Comparison of ENCODE assay signal across 21 cellular contexts in genomic region chr4:6334203-6334887, GRCh38.
DNase-seq lines count a peak whose midpoint lies in the region; ATAC-seq, FAIRE-seq and TF ChIP-seq lines count a peak whose summit lies in the region.
"Had no signal": no experiment of that assay in that cellular context is flagged by ENCODE, and none has a peak within 500 bp of the region (broad histone marks: within the 10 kb centered on the region; RNA-seq: fewer than 3 reads in every experiment).

No MANE protein-coding gene starts in this region.

- no peaks in the 10 kb centered on the region for H3F3A ChIP-seq in GM23338 (replicated peaks; ENCODE audit: low read depth)

- peaks cover 19% of the 10 kb centered on the region for H3K27me3 Mint-ChIP-seq in HFFc6 (ENCODE audit: insufficient read depth)
- peaks cover 17% of the 10 kb centered on the region for H3K27me3 Mint-ChIP-seq in GM23338 (ENCODE audit: insufficient read depth, low read depth, poor library complexity)

- intact Hi-C loops in K562 (cut with micrococcal nuclease): loop anchor here (5.0 kb wide), 1 partner anchor 213 kb away; no protein-coding TSS in a partner anchor

- POLR2A ChIA-PET in K562 (lab: Yijun Ruan, JAX): no interaction called here

- H3K4me1 ChIP-seq in K562 (replicated peaks in 1 of 2; ENCODE audit: control insufficient read depth in 2 of 2, insufficient read depth in 2 of 2, low read length in 2 of 2): peaks cover 0 to 9% of the 10 kb centered on the region in 2 experiments; a peak in 2 of 5 replicates
- no peaks in the 10 kb centered on the region for H3K4me1 ChIP-seq in osteoblast (ENCODE audit: insufficient read depth, low read length)
- peaks cover 12% of the 10 kb centered on the region; the same call in 1 of the 2 replicates for H3K4me1 ChIP-seq in GM23338 (ENCODE audit: insufficient read depth)
- H3K4me1 ChIP-seq: Caco-2 had no signal

- TF ChIP-seq CTCF in C4-2B (conservative IDR thresholded peaks at IDR 0.05) (peak; percentile 52), HFFc6 (IDR thresholded peaks at IDR 0.05) (peak; percentile 45), K562 (IDR thresholded peaks at IDR 0.05 in 2 of 3, conservative IDR thresholded peaks at IDR 0.05 in 1 of 3; ENCODE audit: insufficient read depth in 2 of 3, low read depth in 1 of 3, low read length in 3 of 3) (no peak), osteoblast (IDR thresholded peaks at IDR 0.05; ENCODE audit: extremely low read depth, low read depth, low read length) (no peak), GM23338 (conservative IDR thresholded peaks at IDR 0.05; ENCODE audit: low read depth in 2 of 2) (peak in 1 of 2 experiments; percentile 10; a peak in 1 of 4 replicates)

- WGBS in K562 (ENCODE audit: insufficient coverage, low coverage, missing lambda C conversion rate): 4% methylated on average over 4 of the region's 5 CpGs

- no peaks in the 10 kb centered on the region for H3K9me2 ChIP-seq in GM23338 (ENCODE audit: insufficient read depth)

- H3K36me3 Mint-ChIP-seq in HFFc6 (ENCODE audit: low read depth) (no peaks in the 10 kb centered on the region), GM23338 (ENCODE audit: low read depth) (peaks cover 13% of the 10 kb centered on the region; the same call in 2 of the 3 replicates)
- H3K36me3 Mint-ChIP-seq: CD4-positive, CD25-positive, alpha-beta regulatory T cell; IgD-negative memory B cell had no signal

- TF ChIP-seq POLR2A in K562 (conservative IDR thresholded peaks at IDR 0.05): no peak

- H3K27ac Mint-ChIP-seq in HFFc6: no peak overlapping the region
- no peak overlapping the region for H3K27ac Mint-ChIP-seq in GM23338
- H3K27ac Mint-ChIP-seq: CD4-positive, CD25-positive, alpha-beta regulatory T cell had no signal

- no peaks in the 10 kb centered on the region for H3K9me1 ChIP-seq in K562 (ENCODE audit: control insufficient read depth, insufficient read depth, low read length)

- no peak for TF ChIP-seq RAD21 in K562 (CRISPR knock-in tag; conservative IDR thresholded peaks at IDR 0.05 in 1 of 2, IDR thresholded peaks at IDR 0.05 in 1 of 2)

- H3K36me3 ChIP-seq in K562 (ENCODE audit: control insufficient read depth, insufficient read depth, low read length) (no peaks in the 10 kb centered on the region), osteoblast (ENCODE audit: insufficient read depth, low read length) (no peaks in the 10 kb centered on the region), GM23338 (ENCODE audit: insufficient read depth) (no peaks in the 10 kb centered on the region)

- no peak overlapping the region for H3K4me2 ChIP-seq in K562 (ENCODE audit: insufficient read depth, low read length)
- no peak overlapping the region for H3K4me2 ChIP-seq in osteoblast (ENCODE audit: insufficient read depth, low read length)
- H3K4me2 ChIP-seq in GM23338: no peak overlapping the region

- H3K9me3 ChIP-seq in K562 (replicated peaks; ENCODE audit: control insufficient read depth, insufficient read depth, low read depth, low read length): no peaks in the 10 kb centered on the region
- H3K9me3 ChIP-seq in osteoblast (ENCODE audit: low read depth, low read length): no peaks in the 10 kb centered on the region
- H3K9me3 ChIP-seq: Caco-2 had no signal

- CTCF ChIA-PET in K562 (lab: Yijun Ruan, JAX; ENCODE audit: low intra/inter-chr PET ratio): no interaction called here

- no peak overlapping the region for H3K27ac ChIP-seq in C4-2B
- H3K27ac ChIP-seq in K562 (ENCODE audit: extremely low read depth, low read depth, low read length): no peak overlapping the region
- no peak overlapping the region for H3K27ac ChIP-seq in osteoblast (ENCODE audit: low read depth, low read length)
- no peak overlapping the region for H3K27ac ChIP-seq in GM23338 (ENCODE audit: low read depth)
- H3K27ac ChIP-seq: RWPE1 had no signal

- BruUV-seq in K562 (replicated peaks; lab: Mats Ljungman, UMichigan): no TSS peak

- peaks cover 0 to 3% of the 10 kb centered on the region in 2 experiments; a peak in 2 of 5 replicates for H3K27me3 ChIP-seq in K562 (ENCODE audit: control insufficient read depth in 2 of 2, insufficient read depth in 2 of 2, low read length in 2 of 2)
- H3K27me3 ChIP-seq in osteoblast (ENCODE audit: insufficient read depth, low read length): peaks cover 19% of the 10 kb centered on the region
- no peaks in the 10 kb centered on the region for H3K27me3 ChIP-seq in GM23338 (ENCODE audit: insufficient read depth)

- no peak for DNase-seq in HFFc6
- DNase-seq in K562 (ENCODE audit: extremely low read depth in 1 of 4, low spot score in 3 of 4): no peak
- DNase-seq in osteoblast (ENCODE audit: insufficient read length, low spot score, missing footprints): peak; percentile 78
- DNase-seq in NCI-H1048 (lab: John Stamatoyannopoulos, UW): no peak
- DNase-seq in GM23338 (ENCODE audit: low spot score): no peak
- DNase-seq: DMS153, NCI-H1105, NCI-H2081, NCI-H446 treated with DMSO at 0.1 percent for 48 hours, NCI-H748 treated with DMSO at 0.1 percent for 48 hours, SIG-M5 had no signal

- in situ Hi-C loops in K562 (cut with MboI): no loop called here

- H3K9me3 Mint-ChIP-seq in HFFc6 (no peaks in the 10 kb centered on the region), GM23338 (peaks cover 26% of the 10 kb centered on the region; the same call in 2 of the 3 replicates)

- ATAC-seq in K562 (no peak), GM23338 (no peak), GM21786 (IDR thresholded peaks at IDR 0.05; ENCODE audit: unreplicated experiment) (no peak)
- ATAC-seq: SK-N-SH treated with all-trans-retinoic acid at 6 μM for 48 hours had no signal

- H3K4me3 Mint-ChIP-seq in HFFc6 (no peak overlapping the region), GM23338 (no peak overlapping the region)
- H3K4me3 Mint-ChIP-seq: IgD-negative memory B cell had no signal

- no peaks in the 10 kb centered on the region for H3K79me2 ChIP-seq in K562 (ENCODE audit: control insufficient read depth, insufficient read depth, low read length)
- H3K79me2 ChIP-seq in osteoblast (ENCODE audit: insufficient read depth, low read length): no peaks in the 10 kb centered on the region
- H3K79me2 ChIP-seq in GM23338 (replicated peaks; ENCODE audit: insufficient read depth): no peaks in the 10 kb centered on the region

- H2AFZ ChIP-seq in K562 (ENCODE audit: low read depth, low read length) (no peak overlapping the region), osteoblast (ENCODE audit: low read length) (no peak overlapping the region), GM23338 (no peak overlapping the region)

- FAIRE-seq in K562 (lab: Jason Lieb, UNC): no peak
- FAIRE-seq: GM18507, H54, HTR-8/SVneo had no signal

- TF ChIP-seq EP300 in K562 (IDR thresholded peaks at IDR 0.05; ENCODE audit: low read length): no peak

- H3K9ac ChIP-seq in K562 (ENCODE audit: insufficient read depth in 1 of 2, low read depth in 2 of 2, low read length in 2 of 2): no peak overlapping the region

- H4K20me1 ChIP-seq in K562 (replicated peaks; ENCODE audit: control insufficient read depth, insufficient read depth, low read length) (peaks cover 3% of the 10 kb centered on the region; the same call in 1 of the 2 replicates), osteoblast (ENCODE audit: insufficient read depth, low read length) (no peaks in the 10 kb centered on the region), GM23338 (replicated peaks; ENCODE audit: insufficient read depth) (no peaks in the 10 kb centered on the region)

- H3K4me1 Mint-ChIP-seq in HFFc6 (ENCODE audit: low read depth) (no peaks in the 10 kb centered on the region), GM23338 (peaks cover 19% of the 10 kb centered on the region)

- H3K4me3 ChIP-seq in K562 (no peak overlapping the region), osteoblast (ENCODE audit: insufficient read depth, low read length) (no peak overlapping the region), GM23338 (no peak overlapping the region)

TF ChIP-seq in K562, 482 proteins besides CTCF, POLR2A, EP300 and RAD21 (continues in another document):
- TF ChIP-seq PKNOX1 (IDR thresholded peaks at IDR 0.05): peak; percentile 54; the same call in 1 of the 2 replicates

TF ChIP-seq in GM23338, 12 proteins besides CTCF, POLR2A, EP300 and RAD21 (continues in another document):
- no peak for TF ChIP-seq NANOG (IDR thresholded peaks at IDR 0.05; ENCODE audit: borderline replicate concordance)
- no peak for TF ChIP-seq EZH2phosphoT487 (IDR thresholded peaks at IDR 0.05; ENCODE audit: unreplicated experiment)
- no peak for TF ChIP-seq STAT1 (IDR thresholded peaks at IDR 0.05; ENCODE audit: unreplicated experiment)
- no peak for TF ChIP-seq REST (IDR thresholded peaks at IDR 0.05; ENCODE audit: unreplicated experiment)
- TF ChIP-seq CREB1 (CRISPR knock-in tag; IDR thresholded peaks at IDR 0.05; ENCODE audit: low read depth): no peak
- no peak for TF ChIP-seq ZNF331 (CRISPR knock-in tag; IDR thresholded peaks at IDR 0.05; ENCODE audit: low read depth)

Comparison
In these comparisons a context has a peak if more than half of its experiments do, and no peak if none do; other contexts are left out.
1. CTCF ChIP-seq: peak in C4-2B (single experiment) and HFFc6 (single experiment); none in K562 (0 of 3) and osteoblast (single experiment).